13 cellular contexts compared by ENCODE assay signal in genomic region chr14:22339277-22339676, GRCh38.
DNase-seq lines count a peak whose midpoint lies in the region; ATAC-seq and TF ChIP-seq lines count a peak whose summit lies in the region.
"Had no signal": no experiment of that assay in that cellular context is flagged by ENCODE, and none has a peak within 500 bp of the region (broad histone marks: within the 10 kb centered on the region; RNA-seq: fewer than 3 reads in every experiment).

No MANE protein-coding gene starts in this region.

- 9 to 14% (median 13%) methylated on average over 4 of the region's 4 CpGs for WGBS in psoas muscle, 3 donors
- WGBS in spleen, 5 donors = 58 to 70% (median 65%) methylated on average over 4 of the region's 4 CpGs

- H3K4me1 ChIP-seq in psoas muscle = no peaks in the 10 kb centered on the region
- no peaks in the 10 kb centered on the region for H3K4me1 ChIP-seq in spleen

- ATAC-seq in psoas muscle (peak; percentile 61 to 93 (median 88)), omental fat pad (ENCODE audit: low FRiP score) (no peak)
- ATAC-seq: naive thymus-derived CD8-positive, alpha-beta T cell had no signal

- H3K27ac ChIP-seq in psoas muscle (no peak overlapping the region), spleen (no peak overlapping the region)
- H3K27ac ChIP-seq: cardiac muscle cell had no signal

- peaks cover 3% of the 10 kb centered on the region for H3K9me3 ChIP-seq in psoas muscle
- H3K9me3 ChIP-seq in spleen = peaks cover 0 to 15% (median 11%) of the 10 kb centered on the region in 8 donors

- TF ChIP-seq POLR2A in spleen (IDR thresholded peaks at IDR 0.05) = no peak

- TF ChIP-seq CTCF in AG10803 (conservative IDR thresholded peaks at IDR 0.05; ENCODE audit: low read length) (no peak), cardiac fibroblast (IDR thresholded peaks at IDR 0.05; ENCODE audit: low read depth, low read length) (no peak), psoas muscle (IDR thresholded peaks at IDR 0.05) (no peak), spleen (IDR thresholded peaks at IDR 0.05 in 8 of 11, conservative IDR thresholded peaks at IDR 0.05 in 3 of 11) (no peak), omental fat pad (IDR thresholded peaks at IDR 0.05) (no peak)

- intact Hi-C loops in psoas muscle (cut with DNase I) (no loop called here), spleen (cut with DNase I; ENCODE audit: low total_unique reads) (no loop called here)

- H3K27me3 ChIP-seq in psoas muscle (ENCODE audit: insufficient read depth in 3 of 3, low read length in 2 of 3) = no peaks in the 10 kb centered on the region
- no peaks in the 10 kb centered on the region for H3K27me3 ChIP-seq in spleen (replicated peaks in 1 of 7)
- H3K27me3 ChIP-seq: cardiac muscle cell had no signal

- H3K36me3 ChIP-seq in psoas muscle (ENCODE audit: insufficient read depth in 1 of 2, low read depth in 1 of 2) (no peaks in the 10 kb centered on the region), spleen (no peaks in the 10 kb centered on the region)
- H3K36me3 ChIP-seq: cardiac muscle cell had no signal

- peak; percentile 8 for DNase-seq in AG10803 (ENCODE audit: low read depth)
- peak; percentile 85 to 92 for DNase-seq in cardiac fibroblast (ENCODE audit: low read depth in 2 of 2)
- DNase-seq in hepatic stellate cell (ENCODE audit: low spot score) = peak; percentile 6
- DNase-seq in psoas muscle = peak; percentile 75 to 88
- DNase-seq in retina = no peak
- DNase-seq in foreskin melanocyte = no peak
- DNase-seq in spleen = no peak
- no peak for DNase-seq in omental fat pad (ENCODE audit: low spot score)
- DNase-seq: ACHN; naive thymus-derived CD8-positive, alpha-beta T cell; NCI-H1436 treated with DMSO at 0.1 percent for 48 hours; T1000 had no signal

- H3K4me3 ChIP-seq in AG10803 (ENCODE audit: low read length) (no peak overlapping the region), cardiac fibroblast (replicated peaks in 1 of 2; ENCODE audit: low read depth in 2 of 2, low read length in 2 of 2) (no peak overlapping the region), psoas muscle (no peak overlapping the region), spleen (no peak overlapping the region)
- H3K4me3 ChIP-seq: cardiac muscle cell had no signal

Comparison
In these comparisons a context has a peak if more than half of its experiments do, and no peak if none do; other contexts are left out.
1. DNase-seq: peak in AG10803 (single experiment), cardiac fibroblast (2 of 2), hepatic stellate cell (single experiment) and psoas muscle (2 of 2); none in retina (single experiment), foreskin melanocyte (single experiment), spleen (single experiment) and omental fat pad (single experiment).